In the genomic region with DNA sequence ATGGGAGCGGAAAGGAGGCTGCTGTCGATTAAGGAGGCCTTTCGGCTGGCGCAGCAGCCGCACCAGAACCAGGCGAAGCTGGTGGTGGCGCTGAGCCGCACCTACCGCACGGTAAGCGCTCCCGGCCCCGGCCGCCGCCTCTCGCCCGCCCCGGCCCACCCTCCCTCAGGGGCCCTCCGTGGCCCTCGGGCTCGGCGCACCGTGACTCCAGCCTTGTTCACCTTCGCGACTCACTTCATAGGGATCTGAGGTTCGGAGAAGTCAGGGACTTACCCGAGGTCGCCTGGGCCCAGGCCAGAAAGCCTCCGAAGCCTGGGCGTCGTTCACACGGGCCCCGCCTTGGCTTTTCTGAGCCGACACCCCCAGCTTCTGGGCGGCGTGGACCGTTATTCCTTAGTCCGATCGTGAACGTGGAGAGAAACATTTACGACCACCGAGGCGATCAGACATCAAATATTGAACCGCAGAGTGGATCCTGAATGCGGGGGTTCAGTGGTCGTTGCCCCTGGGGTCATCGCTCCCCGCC, we compare ENCODE assay signal across 8 cellular contexts. TPM values are rescaled to one million over a fixed set of nuclear protein-coding genes. Genes with fewer than 3 reads are reported as not detected.
DNase-seq lines count a peak whose midpoint lies in the region; ATAC-seq and TF ChIP-seq lines count a peak whose summit lies in the region.

No MANE protein-coding gene starts in this region.

- peaks cover 48% of the 10 kb centered on the region for H3K36me3 ChIP-seq in endodermal cell (ENCODE audit: control insufficient read depth, insufficient read depth, low read length)

- peak; percentile 44 for DNase-seq in Right ventricle myocardium superior
- DNase-seq in Right ventricle myocardium inferior (ENCODE audit: missing footprints): no peak
- DNase-seq in endodermal cell: no peak
- no peak for DNase-seq in DMS153 (lab: John Stamatoyannopoulos, UW)
- DNase-seq in cerebellum (ENCODE audit: low spot score): no peak

- peak overlapping the region; percentile 51 for H3K27ac ChIP-seq in endodermal cell (ENCODE audit: low read depth, low read length)

- H3K36me3 Mint-ChIP-seq in endodermal cell (ENCODE audit: low read depth) (peaks cover 22% of the 10 kb centered on the region), nephron (ENCODE audit: low read depth) (peaks cover 11% of the 10 kb centered on the region)

- WGBS in endodermal cell (ENCODE audit: insufficient coverage in 1 of 2, insufficient read length in 1 of 2), 2 experiments: 0% methylated on average over 12 to 48 of the region's 48 CpGs

- H3K9me3 ChIP-seq in endodermal cell (ENCODE audit: control insufficient read depth, low read length): no peaks in the 10 kb centered on the region

- H3K4me1 Mint-ChIP-seq in endodermal cell (peaks cover 21% of the 10 kb centered on the region), nephron (peaks cover 47% of the 10 kb centered on the region)

- peak overlapping the region; percentile 97 for H3K9ac ChIP-seq in endodermal cell (ENCODE audit: extremely low read depth, low read length, poor library complexity, severe bottlenecking)

- H3K27me3 Mint-ChIP-seq in endodermal cell (ENCODE audit: insufficient read depth): no peaks in the 10 kb centered on the region
- no peaks in the 10 kb centered on the region for H3K27me3 Mint-ChIP-seq in nephron (ENCODE audit: low read depth)

- TF ChIP-seq CTCF in endodermal cell (conservative IDR thresholded peaks at IDR 0.05): no peak
- no peak for TF ChIP-seq CTCF in nephron (IDR thresholded peaks at IDR 0.05; ENCODE audit: unreplicated experiment in 3 of 3)

- peak overlapping the region; percentile 95 for H3K4me3 ChIP-seq in endodermal cell (ENCODE audit: low read length)

- no peaks in the 10 kb centered on the region for H3K27me3 ChIP-seq in endodermal cell (ENCODE audit: control insufficient read depth, insufficient read depth, low read length, poor library complexity, severe bottlenecking)

- H3K4me3 Mint-ChIP-seq in endodermal cell (peak overlapping the region; percentile 95), nephron (peak overlapping the region; percentile 95 to 96 (median 95))

- peaks cover 4% of the 10 kb centered on the region for H3K4me1 ChIP-seq in endodermal cell (ENCODE audit: control insufficient read depth, insufficient read depth, low read length)

- intact Hi-C loops in Right ventricle myocardium superior (cut with DNase I): loop anchor here (5.0 to 10.0 kb wide), 2 partner anchors 211 to 554 kb away; a partner anchor contains a TSS
- intact Hi-C loops in Right ventricle myocardium inferior (cut with DNase I): loop anchor here (5.0 kb wide), 2 partner anchors 194 to 264 kb away; no protein-coding TSS in a partner anchor

- no peak for ATAC-seq in Right ventricle myocardium superior (ENCODE audit: poor library complexity)
- no peak for ATAC-seq in Right ventricle myocardium inferior
- ATAC-seq in HG02870 (IDR thresholded peaks at IDR 0.05; ENCODE audit: unreplicated experiment): peak; percentile 27

- H3K9me3 Mint-ChIP-seq in endodermal cell (no peaks in the 10 kb centered on the region), nephron (no peaks in the 10 kb centered on the region)

- peak overlapping the region; percentile 99 for H3K27ac Mint-ChIP-seq in endodermal cell
- H3K27ac Mint-ChIP-seq in nephron: peak overlapping the region; percentile 94 to 99 (median 98)

TF ChIP-seq in PFSK-1, 5 proteins besides CTCF, POLR2A, EP300 and RAD21:
- peak; percentile 5 for TF ChIP-seq FOXP2 (optimal IDR thresholded peaks at IDR 0.05; ENCODE audit: borderline replicate concordance, extremely low read depth, extremely low read length, insufficient read depth)
- TF ChIP-seq TAF1 (IDR thresholded peaks at IDR 0.05; ENCODE audit: borderline replicate concordance, insufficient read depth, low read length): no peak
- TF ChIP-seq SIN3A (IDR thresholded peaks at IDR 0.05; ENCODE audit: borderline replicate concordance, insufficient read depth, low read length): no peak
- no peak for TF ChIP-seq POLR2AphosphoS5 (IDR thresholded peaks at IDR 0.05; ENCODE audit: low read depth, low read length)
- TF ChIP-seq, protein P1, sequence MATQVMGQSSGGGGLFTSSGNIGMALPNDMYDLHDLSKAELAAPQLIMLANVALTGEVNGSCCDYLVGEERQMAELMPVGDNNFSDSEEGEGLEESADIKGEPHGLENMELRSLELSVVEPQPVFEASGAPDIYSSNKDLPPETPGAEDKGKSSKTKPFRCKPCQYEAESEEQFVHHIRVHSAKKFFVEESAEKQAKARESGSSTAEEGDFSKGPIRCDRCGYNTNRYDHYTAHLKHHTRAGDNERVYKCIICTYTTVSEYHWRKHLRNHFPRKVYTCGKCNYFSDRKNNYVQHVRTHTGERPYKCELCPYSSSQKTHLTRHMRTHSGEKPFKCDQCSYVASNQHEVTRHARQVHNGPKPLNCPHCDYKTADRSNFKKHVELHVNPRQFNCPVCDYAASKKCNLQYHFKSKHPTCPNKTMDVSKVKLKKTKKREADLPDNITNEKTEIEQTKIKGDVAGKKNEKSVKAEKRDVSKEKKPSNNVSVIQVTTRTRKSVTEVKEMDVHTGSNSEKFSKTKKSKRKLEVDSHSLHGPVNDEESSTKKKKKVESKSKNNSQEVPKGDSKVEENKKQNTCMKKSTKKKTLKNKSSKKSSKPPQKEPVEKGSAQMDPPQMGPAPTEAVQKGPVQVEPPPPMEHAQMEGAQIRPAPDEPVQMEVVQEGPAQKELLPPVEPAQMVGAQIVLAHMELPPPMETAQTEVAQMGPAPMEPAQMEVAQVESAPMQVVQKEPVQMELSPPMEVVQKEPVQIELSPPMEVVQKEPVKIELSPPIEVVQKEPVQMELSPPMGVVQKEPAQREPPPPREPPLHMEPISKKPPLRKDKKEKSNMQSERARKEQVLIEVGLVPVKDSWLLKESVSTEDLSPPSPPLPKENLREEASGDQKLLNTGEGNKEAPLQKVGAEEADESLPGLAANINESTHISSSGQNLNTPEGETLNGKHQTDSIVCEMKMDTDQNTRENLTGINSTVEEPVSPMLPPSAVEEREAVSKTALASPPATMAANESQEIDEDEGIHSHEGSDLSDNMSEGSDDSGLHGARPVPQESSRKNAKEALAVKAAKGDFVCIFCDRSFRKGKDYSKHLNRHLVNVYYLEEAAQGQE (IDR thresholded peaks at IDR 0.05; ENCODE audit: insufficient read depth in 1 of 2, low read depth in 2 of 2, low read length in 2 of 2): no peak
TF ChIP-seq in PFSK-1: peak in this region for 1.

RNA-seq across cellular contexts. Expression of a gene that starts 0.4 kb away (rescaled TPM):
- total RNA-seq in Right ventricle myocardium superior (0.59 TPM), Right ventricle myocardium inferior (1.2 TPM), endodermal cell (10 to 100 TPM; 37.5 to 47.4 TPM), cerebellum (41.3 TPM)
- polyA plus RNA-seq in PFSK-1 (2012; ENCODE audit: insufficient read length, low read depth): 12.8 TPM
- polyA plus RNA-seq in endodermal cell (2013, experiment 1 of 2): 78.3 TPM
- polyA plus RNA-seq in endodermal cell (2013, experiment 2 of 2): 81.9 TPM

RNA-seq across cellular contexts. Expression of a gene that starts 0.6 kb away (rescaled TPM):
- total RNA-seq in Right ventricle myocardium superior: 13.4 TPM
- 13.3 TPM for total RNA-seq in Right ventricle myocardium inferior
- polyA plus RNA-seq in PFSK-1 (2012; ENCODE audit: insufficient read length, low read depth): 4.8 TPM
- 10 to 100 TPM; 52.0 to 63.1 TPM for total RNA-seq in endodermal cell
- 41.7 TPM for polyA plus RNA-seq in endodermal cell (2013, experiment 1 of 2)
- polyA plus RNA-seq in endodermal cell (2013, experiment 2 of 2): 41.1 TPM
- total RNA-seq in cerebellum: 49.4 TPM

RNA-seq across cellular contexts. Expression of a gene that starts 29.7 kb away (rescaled TPM):
- total RNA-seq in Right ventricle myocardium superior (not detected), Right ventricle myocardium inferior (not detected), endodermal cell (under 1 TPM in 1 of 2 donors, not detected in 1; 0.07 TPM), cerebellum (2.3 TPM)
- polyA plus RNA-seq in PFSK-1 (2012; ENCODE audit: insufficient read length, low read depth): not detected
- polyA plus RNA-seq in endodermal cell (2013, experiment 1 of 2): 0.82 TPM
- polyA plus RNA-seq in endodermal cell (2013, experiment 2 of 2): 0.87 TPM

Comparison
In these comparisons a context has a peak if more than half of its experiments do, and no peak if none do; other contexts are left out.
1. RNA of a gene that starts 0.4 kb away (total RNA-seq): 37.5 to 47.4 TPM in endodermal cell and 41.3 TPM in cerebellum (single experiment); 1.2 TPM in Right ventricle myocardium inferior (single experiment) and 0.59 TPM in Right ventricle myocardium superior (single experiment); every median in the first group is over 10 times any median in the second.